ENCODE assay signal across 17 cellular contexts in the genomic region with DNA sequence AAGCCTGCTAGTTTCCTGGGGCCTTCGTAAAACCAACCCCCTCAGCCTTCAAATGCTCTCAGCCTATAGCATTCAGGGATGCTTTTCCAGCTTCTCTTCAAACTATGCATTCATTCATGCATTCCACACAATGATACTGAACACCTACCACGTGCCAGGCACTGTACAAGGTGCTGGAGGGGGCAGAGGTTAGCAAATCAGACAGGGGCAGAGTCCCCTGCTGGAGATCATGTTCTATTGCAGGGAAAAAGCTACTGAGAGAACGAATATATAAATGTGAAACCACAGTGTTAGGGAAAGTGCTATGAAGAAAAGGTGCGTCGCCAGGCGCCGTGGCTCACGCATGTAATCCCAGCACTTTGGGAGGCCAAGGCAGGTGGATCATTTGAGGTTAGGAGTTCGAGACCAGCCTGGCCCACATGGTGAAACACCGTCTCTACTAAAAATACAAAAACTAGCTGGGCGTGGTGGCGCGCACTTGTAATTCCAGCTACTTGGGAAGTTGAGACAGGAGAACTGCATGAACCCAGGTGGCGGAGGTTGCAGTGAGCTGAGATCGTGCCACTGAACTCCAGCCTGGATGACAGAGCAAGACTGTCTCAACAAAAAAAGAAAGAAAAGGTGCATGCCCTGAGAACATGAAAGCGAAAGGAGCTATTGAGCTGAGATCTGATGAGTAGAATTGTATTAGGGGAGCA.
DNase-seq lines count a peak whose midpoint lies in the region; ATAC-seq and TF ChIP-seq lines count a peak whose summit lies in the region.
"Had no signal": no experiment of that assay in that cellular context is flagged by ENCODE, and none has a peak within 500 bp of the region (broad histone marks: within the 10 kb centered on the region; RNA-seq: fewer than 3 reads in every experiment).

No MANE protein-coding gene starts in this region.

- no peak overlapping the region for H3K27ac Mint-ChIP-seq in neural progenitor cell
- H3K27ac Mint-ChIP-seq: CD8-positive, alpha-beta memory T cell had no signal

- H3K9ac ChIP-seq in KMS-11 (no peak overlapping the region), neural progenitor cell (no peak overlapping the region)
- H3K9ac ChIP-seq: BLaER1 had no signal

- H3K27me3 ChIP-seq in KMS-11 (ENCODE audit: insufficient read depth, low read depth) (no peaks in the 10 kb centered on the region), neural progenitor cell (no peaks in the 10 kb centered on the region), foreskin keratinocyte (no peaks in the 10 kb centered on the region)
- H3K27me3 ChIP-seq: BLaER1 had no signal

- H3K36me3 ChIP-seq in KMS-11 (ENCODE audit: insufficient read depth) (no peaks in the 10 kb centered on the region), neural progenitor cell (no peaks in the 10 kb centered on the region)
- H3K36me3 ChIP-seq: BLaER1 had no signal

- H3K4me3 ChIP-seq in GM12864 (ENCODE audit: low read depth, low read length) (no peak overlapping the region), KMS-11 (IDR thresholded peaks at IDR 0.05; ENCODE audit: insufficient read depth, low read depth, low read length) (no peak overlapping the region), neural progenitor cell (no peak overlapping the region)
- H3K4me3 ChIP-seq: BLaER1 had no signal

- H3K79me2 ChIP-seq in KMS-11 (ENCODE audit: insufficient read depth, low read depth) (no peaks in the 10 kb centered on the region), neural progenitor cell (ENCODE audit: low read depth) (no peaks in the 10 kb centered on the region)

- H3K27ac ChIP-seq in KMS-11 (no peak overlapping the region), neural progenitor cell (no peak overlapping the region), foreskin keratinocyte (no peak overlapping the region)
- H3K27ac ChIP-seq: BLaER1, HL-60 had no signal

- H3K36me3 Mint-ChIP-seq in neural progenitor cell = no peaks in the 10 kb centered on the region
- H3K36me3 Mint-ChIP-seq: CD8-positive, alpha-beta memory T cell had no signal

- peaks cover 15% of the 10 kb centered on the region for H3K9me3 Mint-ChIP-seq in neural progenitor cell

- H3K9me3 ChIP-seq in neural progenitor cell (ENCODE audit: low read depth) = no peaks in the 10 kb centered on the region
- H3K9me3 ChIP-seq: BLaER1 had no signal

- no peak overlapping the region for H2AFZ ChIP-seq in KMS-11 (ENCODE audit: low read depth)
- no peak overlapping the region for H2AFZ ChIP-seq in neural progenitor cell (replicated peaks)

- no peaks in the 10 kb centered on the region for H3F3A ChIP-seq in neural progenitor cell (ENCODE audit: low read depth)

- H4K20me1 ChIP-seq in KMS-11 (ENCODE audit: insufficient read depth) (no peaks in the 10 kb centered on the region), neural progenitor cell (ENCODE audit: low read depth) (no peaks in the 10 kb centered on the region)
- H4K20me1 ChIP-seq: BLaER1 had no signal

- peaks cover 5% of the 10 kb centered on the region for H3K27me3 Mint-ChIP-seq in neural progenitor cell (ENCODE audit: insufficient read depth, low read depth)

- DNase-seq in GM12864 (ENCODE audit: low read depth) (no peak), ecto neural progenitor cell (ENCODE audit: low spot score) (peak; percentile 5), neural progenitor cell (ENCODE audit: low spot score) (no peak), foreskin keratinocyte (no peak), EL (no peak)
- DNase-seq: CD8-positive, alpha-beta memory T cell; KG1; MM.1S; NCI-H1105; NCI-H1930; NCI-H2171 treated with DMSO at 0.1 percent for 48 hours; NCI-H82; SIG-M5 had no signal

- H3K4me3 Mint-ChIP-seq in neural progenitor cell = no peak overlapping the region
- H3K4me3 Mint-ChIP-seq: CD8-positive, alpha-beta memory T cell had no signal

- peak; percentile 31 for TF ChIP-seq CTCF in GM12864 (IDR thresholded peaks at IDR 0.05; ENCODE audit: low read depth, low read length, missing control alignments)
- TF ChIP-seq CTCF in KMS-11 (conservative IDR thresholded peaks at IDR 0.05; ENCODE audit: low read depth, low read length) = 0 out of 2 replicates have a peak, but pooled peaks have one; percentile 13
- peak; percentile 22 for TF ChIP-seq CTCF in neural progenitor cell (IDR thresholded peaks at IDR 0.05)
- TF ChIP-seq CTCF in foreskin keratinocyte (conservative IDR thresholded peaks at IDR 0.05) = no peak

- ATAC-seq in foreskin keratinocyte (no peak), GM21526 (IDR thresholded peaks at IDR 0.05; ENCODE audit: low FRiP score, unreplicated experiment) (no peak)

- H3K4me2 ChIP-seq in KMS-11 = no peak overlapping the region
- no peak overlapping the region for H3K4me2 ChIP-seq in neural progenitor cell
- H3K4me2 ChIP-seq: BLaER1 had no signal

- H3K4me1 Mint-ChIP-seq in neural progenitor cell = no peaks in the 10 kb centered on the region
- H3K4me1 Mint-ChIP-seq: CD8-positive, alpha-beta memory T cell had no signal

- H3K4me1 ChIP-seq in KMS-11 (ENCODE audit: low read depth, poor library complexity, severe bottlenecking) (no peaks in the 10 kb centered on the region), neural progenitor cell (no peaks in the 10 kb centered on the region), foreskin keratinocyte (no peaks in the 10 kb centered on the region)
- H3K4me1 ChIP-seq: BLaER1 had no signal
